Comparison of ENCODE assay signal across 22 cellular contexts in the genomic region with DNA sequence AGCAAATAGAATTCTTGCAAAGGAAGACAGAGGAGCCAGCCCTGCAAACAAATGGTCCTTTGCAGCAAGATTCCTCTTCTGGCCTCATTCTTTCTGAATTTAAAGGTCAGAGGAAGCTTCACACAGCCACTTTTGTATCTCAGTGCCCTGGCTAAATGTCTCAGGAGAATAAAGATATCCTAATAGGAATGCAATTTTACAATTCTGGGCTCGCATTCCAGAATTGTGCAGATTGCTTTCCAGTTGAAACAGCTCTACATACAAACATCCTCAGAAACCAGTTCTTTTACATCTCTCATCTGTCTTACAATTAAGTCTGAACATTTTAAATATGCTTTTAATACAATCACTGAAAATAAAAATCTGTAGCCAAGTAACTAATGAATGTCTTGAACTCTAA. TPM values are rescaled to one million over a fixed set of nuclear protein-coding genes. Genes with fewer than 3 reads are reported as not detected.
A peak's percentile ranks its signal among the peaks of the same experiment; 100 is the strongest.
DNase-seq lines count a peak whose midpoint lies in the region; ATAC-seq and TF ChIP-seq lines count a peak whose summit lies in the region.
"Had no signal": no experiment of that assay in that cellular context is flagged by ENCODE, and none has a peak within 500 bp of the region (broad histone marks: within the 10 kb centered on the region; RNA-seq: fewer than 3 reads in every experiment).

No MANE protein-coding gene starts in this region.

- no peak overlapping the region for H3K27ac Mint-ChIP-seq in neural progenitor cell
- no peak overlapping the region for H3K27ac Mint-ChIP-seq in activated T-helper 1 cell treated with anti-CD3 and anti-CD28 coated beads, Interleukin-12 subunit alpha, Interleukin-12 subunit beta, Interleukin-2, Interleukin-4 antibody, amounts not matched to agents 30 ng/mL and 10 ng/mL and 1 ng/mL, durations not matched to agents 14 hours and 24 hours and 36 hours
- H3K27ac Mint-ChIP-seq: B cell, CD14-positive monocyte had no signal

- no peaks in the 10 kb centered on the region for H3F3A ChIP-seq in SK-N-SH (replicated peaks; ENCODE audit: insufficient read depth)
- peaks cover 22% of the 10 kb centered on the region for H3F3A ChIP-seq in neural progenitor cell (ENCODE audit: low read depth)

- H3K36me3 ChIP-seq in SK-N-SH (replicated peaks in 1 of 2; ENCODE audit: control insufficient read depth in 1 of 2, insufficient read depth in 2 of 2, low read length in 1 of 2), result no peaks in the 10 kb centered on the region
- H3K36me3 ChIP-seq in ectodermal cell (ENCODE audit: control insufficient read depth, insufficient read depth, low read length), result no peaks in the 10 kb centered on the region
- H3K36me3 ChIP-seq in neural progenitor cell, result no peaks in the 10 kb centered on the region
- H3K36me3 ChIP-seq: SJCRH30 had no signal

- H3K9ac ChIP-seq in SK-N-SH (no peak overlapping the region), neural progenitor cell (no peak overlapping the region)

- H3K27me3 ChIP-seq in SK-N-SH (ENCODE audit: insufficient read depth), result no peaks in the 10 kb centered on the region
- H3K27me3 ChIP-seq in ectodermal cell (ENCODE audit: control insufficient read depth, insufficient read depth, low read length, poor library complexity, severe bottlenecking), result no peaks in the 10 kb centered on the region
- no peaks in the 10 kb centered on the region for H3K27me3 ChIP-seq in neural progenitor cell
- H3K27me3 ChIP-seq: SJCRH30 had no signal

- H3K79me2 ChIP-seq in SK-N-SH (ENCODE audit: insufficient read depth), result no peaks in the 10 kb centered on the region
- no peaks in the 10 kb centered on the region for H3K79me2 ChIP-seq in neural progenitor cell (ENCODE audit: low read depth)

- H3K4me1 Mint-ChIP-seq in neural progenitor cell, result peaks cover 12% of the 10 kb centered on the region
- H3K4me1 Mint-ChIP-seq in activated T-helper 1 cell treated with anti-CD3 and anti-CD28 coated beads, Interleukin-12 subunit alpha, Interleukin-12 subunit beta, Interleukin-2, Interleukin-4 antibody, amounts not matched to agents 30 ng/mL and 10 ng/mL and 1 ng/mL, durations not matched to agents 14 hours and 24 hours and 36 hours (ENCODE audit: low read depth), result no peaks in the 10 kb centered on the region
- H3K4me1 Mint-ChIP-seq: B cell, CD14-positive monocyte had no signal

- TF ChIP-seq CTCF in SK-N-SH (IDR thresholded peaks at IDR 0.05) (no peak), neural progenitor cell (IDR thresholded peaks at IDR 0.05) (no peak), lower leg skin (IDR thresholded peaks at IDR 0.05) (no peak)

- 95% methylated on average over 1 of the region's 1 CpG for WGBS in SK-N-SH (ENCODE audit: low lambda C conversion rate)
- WGBS in ectodermal cell, 2 experiments, result 96 to 100% methylated on average over 1 of the region's 1 CpG
- WGBS in lower leg skin, 2 donors, result 71 to 80% methylated on average over 1 of the region's 1 CpG

- no peak for TF ChIP-seq EP300 in SK-N-SH (IDR thresholded peaks at IDR 0.05; ENCODE audit: borderline replicate concordance in 1 of 2, low read depth in 1 of 2, low read length in 1 of 2)

- intact Hi-C loops in activated T-helper 1 cell treated with anti-CD3 and anti-CD28 coated beads, Interleukin-12 subunit alpha, Interleukin-12 subunit beta, Interleukin-2, Interleukin-4 antibody, amounts not matched to agents 30 ng/mL and 10 ng/mL and 1 ng/mL, durations not matched to agents 14 hours and 24 hours and 36 hours (cut with micrococcal nuclease), result no loop called here
- intact Hi-C loops in lower leg skin (cut with DNase I; ENCODE audit: low total_unique reads), result no loop called here

- no peaks in the 10 kb centered on the region for H3K9me3 Mint-ChIP-seq in neural progenitor cell
- H3K9me3 Mint-ChIP-seq in activated T-helper 1 cell treated with anti-CD3 and anti-CD28 coated beads, Interleukin-12 subunit alpha, Interleukin-12 subunit beta, Interleukin-2, Interleukin-4 antibody, amounts not matched to agents 30 ng/mL and 10 ng/mL and 1 ng/mL, durations not matched to agents 14 hours and 24 hours and 36 hours, result no peaks in the 10 kb centered on the region

- peaks cover 2% of the 10 kb centered on the region for H3K36me3 Mint-ChIP-seq in neural progenitor cell
- no peaks in the 10 kb centered on the region for H3K36me3 Mint-ChIP-seq in activated T-helper 1 cell treated with anti-CD3 and anti-CD28 coated beads, Interleukin-12 subunit alpha, Interleukin-12 subunit beta, Interleukin-2, Interleukin-4 antibody, amounts not matched to agents 30 ng/mL and 10 ng/mL and 1 ng/mL, durations not matched to agents 14 hours and 24 hours and 36 hours (ENCODE audit: low read depth)
- H3K36me3 Mint-ChIP-seq: CD14-positive monocyte had no signal

- CTCF ChIA-PET in SK-N-SH (lab: Yijun Ruan, JAX), result interaction anchor here (1.3 to 1.7 kb wide), 3 partner anchors 24 to 818 kb away, joined by 3 to 4 read pairs (median 4); no protein-coding TSS in a partner anchor

- no peaks in the 10 kb centered on the region for H3K4me1 ChIP-seq in SK-N-SH (ENCODE audit: control insufficient read depth in 1 of 2, insufficient read depth in 2 of 2, low read depth in 1 of 2, low read length in 1 of 2)
- peaks cover 4% of the 10 kb centered on the region for H3K4me1 ChIP-seq in ectodermal cell (ENCODE audit: control insufficient read depth, insufficient read depth, low read length)
- peaks cover 33% of the 10 kb centered on the region for H3K4me1 ChIP-seq in neural progenitor cell
- H3K4me1 ChIP-seq: SJCRH30 had no signal

- DNase-seq in SK-N-SH (no peak), neural progenitor cell (ENCODE audit: low spot score) (no peak), A172 (ENCODE audit: low spot score) (no peak), lower leg skin (ENCODE audit: low spot score in 2 of 2) (no peak), NCI-H1436 (lab: John Stamatoyannopoulos, UW) (no peak)
- DNase-seq in activated T-helper 1 cell treated with anti-CD3 and anti-CD28 coated beads, Interleukin-12 subunit alpha, Interleukin-12 subunit beta, Interleukin-2, Interleukin-4 antibody, amounts not matched to agents 30 ng/mL and 10 ng/mL and 1 ng/mL, durations not matched to agents 14 hours and 24 hours and 36 hours (ENCODE audit: low spot score), result no peak
- DNase-seq: EL, GF-D8, H7, Karpas-422, MV-4-11, NCI-H1694 treated with DMSO at 0.1 percent for 48 hours, NCI-H2081 treated with DMSO at 0.1 percent for 48 hours, NCI-H2171 treated with DMSO at 0.1 percent for 48 hours, NCI-H526 treated with DMSO at 0.1 percent for 48 hours, SJCRH30 had no signal

- H3K27ac ChIP-seq in SK-N-SH (ENCODE audit: low read depth in 2 of 2, low read length in 1 of 2), result no peak overlapping the region
- peak overlapping the region; percentile 53 for H3K27ac ChIP-seq in ectodermal cell (ENCODE audit: insufficient read depth, low read depth, low read length, poor library complexity, severe bottlenecking)
- H3K27ac ChIP-seq in neural progenitor cell, result no peak overlapping the region
- H3K27ac ChIP-seq: 22Rv1, SJCRH30 had no signal

- no peak for ATAC-seq in SK-N-SH treated with all-trans-retinoic acid at 6 μM for 48 hours

- H3K9me3 ChIP-seq in SK-N-SH (no peaks in the 10 kb centered on the region), ectodermal cell (ENCODE audit: control insufficient read depth, low read length) (no peaks in the 10 kb centered on the region), neural progenitor cell (ENCODE audit: low read depth) (no peaks in the 10 kb centered on the region)
- H3K9me3 ChIP-seq: SJCRH30 had no signal

- no peak for TF ChIP-seq POLR2A in lower leg skin (IDR thresholded peaks at IDR 0.05)

- no peak overlapping the region for H3K4me3 Mint-ChIP-seq in neural progenitor cell
- no peak overlapping the region for H3K4me3 Mint-ChIP-seq in activated T-helper 1 cell treated with anti-CD3 and anti-CD28 coated beads, Interleukin-12 subunit alpha, Interleukin-12 subunit beta, Interleukin-2, Interleukin-4 antibody, amounts not matched to agents 30 ng/mL and 10 ng/mL and 1 ng/mL, durations not matched to agents 14 hours and 24 hours and 36 hours
- H3K4me3 Mint-ChIP-seq: B cell, CD14-positive monocyte had no signal

- no peaks in the 10 kb centered on the region for H3K27me3 Mint-ChIP-seq in neural progenitor cell (ENCODE audit: insufficient read depth, low read depth)
- H3K27me3 Mint-ChIP-seq in activated T-helper 1 cell treated with anti-CD3 and anti-CD28 coated beads, Interleukin-12 subunit alpha, Interleukin-12 subunit beta, Interleukin-2, Interleukin-4 antibody, amounts not matched to agents 30 ng/mL and 10 ng/mL and 1 ng/mL, durations not matched to agents 14 hours and 24 hours and 36 hours (ENCODE audit: insufficient read depth), result no peaks in the 10 kb centered on the region
- H3K27me3 Mint-ChIP-seq: B cell had no signal

- H2AFZ ChIP-seq in SK-N-SH (ENCODE audit: low read depth) (no peak overlapping the region), neural progenitor cell (replicated peaks) (no peak overlapping the region)

- H4K20me1 ChIP-seq in SK-N-SH (ENCODE audit: insufficient read depth) (no peaks in the 10 kb centered on the region), neural progenitor cell (ENCODE audit: low read depth) (no peaks in the 10 kb centered on the region)

- TF ChIP-seq RAD21 in SK-N-SH (IDR thresholded peaks at IDR 0.05; ENCODE audit: low read length), result no peak

- H3K4me3 ChIP-seq in SK-N-SH (ENCODE audit: low read depth in 2 of 2, low read length in 1 of 2), result no peak overlapping the region
- no peak overlapping the region for H3K4me3 ChIP-seq in ectodermal cell (ENCODE audit: insufficient read depth, low read depth, low read length)
- no peak overlapping the region for H3K4me3 ChIP-seq in neural progenitor cell
- no peak overlapping the region for H3K4me3 ChIP-seq in lower leg skin (ENCODE audit: low read depth, poor library complexity, severe bottlenecking)
- H3K4me3 ChIP-seq: SJCRH30 had no signal

- H3K9me2 ChIP-seq in SK-N-SH, result no peaks in the 10 kb centered on the region

- H3K4me2 ChIP-seq in SK-N-SH (no peak overlapping the region), neural progenitor cell (peak overlapping the region; percentile 12)

- POLR2A ChIA-PET in SK-N-SH (lab: Yijun Ruan, JAX), result no interaction called here

TF ChIP-seq in SK-N-SH treated with all-trans-retinoic acid at 6 μM for 48 hours, 23 proteins besides CTCF, POLR2A, EP300 and RAD21 (continues in another document):
- no peak for TF ChIP-seq ZNF8 (CRISPR knock-in tag; IDR thresholded peaks at IDR 0.05)

RNA-seq across cellular contexts. Expression of gene ACOT12, which starts 14.6 kb away (rescaled TPM):
- 0.07 and 0.19 TPM in 2 replicates for polyA plus RNA-seq in SK-N-SH (2012; rRNA removed)
- 0.03 TPM in 1 of 2 replicates, not detected in the other for polyA plus RNA-seq in SK-N-SH (2012; cell fraction: cytosol; rRNA removed)
- polyA plus RNA-seq in SK-N-SH (2012; cell fraction: nucleus; rRNA removed), result 0.23 TPM in 1 of 2 replicates, not detected in the other
- 0.56 TPM for polyA plus RNA-seq in ectodermal cell (2013, experiment 1 of 4)
- 0.59 TPM for polyA plus RNA-seq in ectodermal cell (2013, experiment 2 of 4)
- polyA plus RNA-seq in ectodermal cell (2013, experiment 3 of 4), result 0.48 TPM
- 0.45 TPM for polyA plus RNA-seq in ectodermal cell (2013, experiment 4 of 4)
- total RNA-seq in neural progenitor cell (ENCODE audit: low replicate concordance), result 1.2 TPM in 1 of 2 replicates, not detected in the other
- total RNA-seq in activated T-helper 1 cell treated with anti-CD3 and anti-CD28 coated beads, Interleukin-12 subunit alpha, Interleukin-12 subunit beta, Interleukin-2, Interleukin-4 antibody, amounts not matched to agents 30 ng/mL and 10 ng/mL and 1 ng/mL, durations not matched to agents 14 hours and 24 hours and 36 hours, result not detected in 2 replicates
- not detected in 2 replicates for total RNA-seq in A172 (2014; rRNA removed; shearing (Covaris generic))
- total RNA-seq in lower leg skin, result 1 to 10 TPM in 1 of 4 donors, not detected in 3; 1.1 TPM
- total RNA-seq: B cell, H7, M059J had no signal
- polyA plus RNA-seq: CD14-positive monocyte had no signal
